ENCODE assay signal across 12 cellular contexts in genomic region chr5:169651526-169651925, GRCh38. TPM values are rescaled to one million over a fixed set of nuclear protein-coding genes. Genes with fewer than 3 reads are reported as not detected.
DNase-seq lines count a peak whose midpoint lies in the region; TF ChIP-seq lines count a peak whose summit lies in the region.
"Had no signal": no experiment of that assay in that cellular context is flagged by ENCODE, and none has a peak within 500 bp of the region (broad histone marks: within the 10 kb centered on the region; RNA-seq: fewer than 3 reads in every experiment).

No MANE protein-coding gene starts in this region.

- H3K4me1 ChIP-seq in SJSA1 (replicated peaks) (peaks cover 26% of the 10 kb centered on the region), spleen (peaks cover 45 to 100% (median 81%) of the 10 kb centered on the region in 6 donors)
- peaks cover 61% of the 10 kb centered on the region for H3K4me1 ChIP-seq in effector memory CD4-positive, alpha-beta T cell (ENCODE audit: control insufficient read depth, insufficient read depth, low read length, poor library complexity, severe bottlenecking)

- no peaks in the 10 kb centered on the region for H3K9me3 ChIP-seq in SJSA1 (replicated peaks)
- no peaks in the 10 kb centered on the region for H3K9me3 ChIP-seq in effector memory CD4-positive, alpha-beta T cell (ENCODE audit: control insufficient read depth, low read length)
- no peaks in the 10 kb centered on the region for H3K9me3 ChIP-seq in spleen

- H3K36me3 Mint-ChIP-seq in activated naive CD4-positive, alpha-beta T cell treated with anti-CD3 and anti-CD28 coated beads for 36 hours (ENCODE audit: low read depth) = peaks cover 59% of the 10 kb centered on the region

- TF ChIP-seq POLR2A in spleen (IDR thresholded peaks at IDR 0.05) = no peak

- CTCF ChIA-PET in activated naive CD4-positive, alpha-beta T cell treated with anti-CD3 and anti-CD28 coated beads for 36 hours (lab: Charles Lee) = no interaction called here

- H3K27me3 ChIP-seq in SJSA1 (replicated peaks) (no peaks in the 10 kb centered on the region), spleen (replicated peaks in 1 of 7) (no peaks in the 10 kb centered on the region)
- H3K27me3 ChIP-seq in effector memory CD4-positive, alpha-beta T cell (replicated peaks; ENCODE audit: control insufficient read depth, insufficient read depth, low read length, poor library complexity, severe bottlenecking) = no peaks in the 10 kb centered on the region

- WGBS in spleen, 5 donors = 54 to 77% (median 68%) methylated on average over 5 of the region's 5 CpGs

- H3K4me1 Mint-ChIP-seq in activated naive CD4-positive, alpha-beta T cell treated with anti-CD3 and anti-CD28 coated beads for 36 hours (ENCODE audit: low read depth) = peaks cover 92% of the 10 kb centered on the region

- H3K4me3 ChIP-seq in SJSA1 (no peak overlapping the region), spleen (peak overlapping the region in 1 of 8 donors; percentile 6)
- no peak overlapping the region for H3K4me3 ChIP-seq in effector memory CD4-positive, alpha-beta T cell (ENCODE audit: insufficient read depth, low read depth, low read length, poor library complexity, severe bottlenecking)

- TF ChIP-seq CTCF in spleen (IDR thresholded peaks at IDR 0.05 in 8 of 11, conservative IDR thresholded peaks at IDR 0.05 in 3 of 11) = no peak

- H3K27ac ChIP-seq in SJSA1 (peak overlapping the region; percentile 71), spleen (peak overlapping the region in 6 of 8 donors; percentile 16 to 72 (median 52))
- peak overlapping the region; percentile 61 for H3K27ac ChIP-seq in effector memory CD4-positive, alpha-beta T cell (ENCODE audit: insufficient read depth, low read length, poor library complexity, severe bottlenecking)
- H3K27ac ChIP-seq: epithelial cell of prostate had no signal

- H3K4me3 Mint-ChIP-seq in activated naive CD4-positive, alpha-beta T cell treated with anti-CD3 and anti-CD28 coated beads for 36 hours = peak overlapping the region; percentile 20
- H3K4me3 Mint-ChIP-seq: H9 had no signal

- no peaks in the 10 kb centered on the region for H3K9me3 Mint-ChIP-seq in activated naive CD4-positive, alpha-beta T cell treated with anti-CD3 and anti-CD28 coated beads for 36 hours
- H3K9me3 Mint-ChIP-seq: H9 had no signal

- intact Hi-C loops in activated naive CD4-positive, alpha-beta T cell treated with anti-CD3 and anti-CD28 coated beads for 36 hours (cut with micrococcal nuclease) = loop anchor here (1.0 to 5.0 kb wide), 4 partner anchors 154 to 921 kb away; no protein-coding TSS in a partner anchor
- intact Hi-C loops in spleen (cut with DNase I; ENCODE audit: low total_unique reads) = no loop called here

- H3K27me3 Mint-ChIP-seq in activated naive CD4-positive, alpha-beta T cell treated with anti-CD3 and anti-CD28 coated beads for 36 hours (ENCODE audit: low read depth) = no peaks in the 10 kb centered on the region

- H3K36me3 ChIP-seq in SJSA1 = no peaks in the 10 kb centered on the region
- H3K36me3 ChIP-seq in effector memory CD4-positive, alpha-beta T cell (ENCODE audit: control insufficient read depth, insufficient read depth, low read length) = peaks cover 13% of the 10 kb centered on the region
- H3K36me3 ChIP-seq in spleen = peaks cover 0 to 44% (median 18%) of the 10 kb centered on the region in 6 donors

- H3K27ac Mint-ChIP-seq in activated naive CD4-positive, alpha-beta T cell treated with anti-CD3 and anti-CD28 coated beads for 36 hours = peak overlapping the region; percentile 94

- DNase-seq in activated naive CD4-positive, alpha-beta T cell treated with anti-CD3 and anti-CD28 coated beads for 36 hours = no peak
- no peak for DNase-seq in activated naive CD4-positive, alpha-beta T cell treated with Interleukin-2 at 50 U/mL for 16 hours
- no peak for DNase-seq in SJSA1 (ENCODE audit: low read depth in 1 of 2, low spot score in 2 of 2)
- DNase-seq in effector memory CD4-positive, alpha-beta T cell = no peak
- no peak for DNase-seq in spleen
- no peak for DNase-seq in dedifferentiated amniotic fluid mesenchymal stem cell (ENCODE audit: extremely low spot score)
- no peak for DNase-seq in NAMALWA (ENCODE audit: low spot score)
- no peak for DNase-seq in stimulated activated CD4-positive, alpha-beta T cell treated with anti-CD3 and anti-CD28 coated beads, Interleukin-4, amount 100 ng/mL, for 1 hour
- DNase-seq: H9; NCI-H187; stimulated activated CD4-positive, alpha-beta T cell treated with anti-CD3 and anti-CD28 coated beads, Interleukin-2, amount 100 ng/mL, for 48 hours had no signal

RNA-seq across cellular contexts. Expression of gene DOCK2, which starts 14.5 kb away (rescaled TPM):
- total RNA-seq in activated naive CD4-positive, alpha-beta T cell treated with anti-CD3 and anti-CD28 coated beads for 36 hours = 100 to 1,000 TPM; 192 to 203 TPM
- 1.5 and 3.5 TPM in 2 replicates for total RNA-seq in SJSA1 (2014; rRNA removed; shearing (Covaris generic))
- 100 to 1,000 TPM; 179 to 321 (median 217) TPM for total RNA-seq in spleen
- polyA plus RNA-seq in spleen = 10 to 100 TPM; 30.6 to 48.6 (median 39.6) TPM

Comparison
In these comparisons a context has a peak if more than half of its experiments do, and no peak if none do; other contexts are left out.
1. RNA of gene DOCK2, which starts 14.5 kb away (total RNA-seq): 179 to 321 TPM in spleen and 192 to 203 TPM in activated naive CD4-positive, alpha-beta T cell treated with anti-CD3 and anti-CD28 coated beads for 36 hours; 1.5 to 3.5 TPM in SJSA1; every median in the first group is over 10 times any median in the second.
2. Peak in every context shown above with its lines, with median percentiles within 50 percentile points of each other: H3K27ac ChIP-seq.